ENCODE assay signal across 30 cellular contexts in genomic region chr22:45389546-45389945, GRCh38. TPM values are rescaled to one million over a fixed set of nuclear protein-coding genes. Genes with fewer than 3 reads are reported as not detected.
"Had no signal": no experiment of that assay in that cellular context is flagged by ENCODE, and none has a peak within 500 bp of the region (broad histone marks: within the 10 kb centered on the region; RNA-seq: fewer than 3 reads in every experiment).

No MANE protein-coding gene starts in this region.

- H3K4me1 Mint-ChIP-seq: stimulated activated effector memory CD8-positive, alpha-beta T cell treated with anti-CD3 and anti-CD28 coated beads, Interleukin-12 subunit alpha, Interleukin-12 subunit beta, amount 100 ng/mL, for 72 hours; stimulated activated memory B cell treated with anti-CD40 and anti-IgM and Interleukin-4, amounts not matched to agents 10 μg/mL and 1 μg/mL and 100 μg/mL, for 72 hours; stimulated activated naive B cell treated with anti-CD40 and anti-IgM and Interleukin-4, amounts not matched to agents 10 μg/mL and 1 μg/mL and 100 μg/mL, for 72 hours; stimulated activated naive CD8-positive, alpha-beta T cell treated with anti-CD3 and anti-CD28 coated beads, Interleukin-15, amount 100 ng/mL, for 72 hours had no signal

- H3K27ac Mint-ChIP-seq: stimulated activated effector memory CD8-positive, alpha-beta T cell treated with anti-CD3 and anti-CD28 coated beads, Interleukin-12 subunit alpha, Interleukin-12 subunit beta, amount 100 ng/mL, for 72 hours; stimulated activated memory B cell treated with anti-CD40 and anti-IgM and Interleukin-4, amounts not matched to agents 10 μg/mL and 1 μg/mL and 100 μg/mL, for 72 hours; stimulated activated naive B cell treated with anti-CD40 and anti-IgM and Interleukin-4, amounts not matched to agents 10 μg/mL and 1 μg/mL and 100 μg/mL, for 72 hours; stimulated activated naive CD8-positive, alpha-beta T cell treated with anti-CD3 and anti-CD28 coated beads, Interleukin-15, amount 100 ng/mL, for 72 hours; stimulated activated naive CD8-positive, alpha-beta T cell treated with anti-CD3 and anti-CD28 coated beads, Interleukin-15, Interleukin-2, amounts not matched to agents 100 ng/mL and 50 ng/mL, for 24 hours; type B pancreatic cell had no signal

- H3K27me3 Mint-ChIP-seq: type B pancreatic cell had no signal

- H3K4me1 ChIP-seq: stomach, suprapubic skin, testis, thyroid gland, tibial artery, tibial nerve, transverse colon, upper lobe of left lung, upper lobe of right lung, uterus, vagina had no signal

- H3K36me3 ChIP-seq: stomach, suprapubic skin, thoracic aorta, thyroid gland, tibial artery, tibial nerve, transverse colon, upper lobe of left lung, upper lobe of right lung, uterus, vagina had no signal

- H3K27me3 ChIP-seq: suprapubic skin, testis, thyroid gland, tibial artery, tibial nerve, upper lobe of left lung, uterus, vagina had no signal

- H3K4me3 Mint-ChIP-seq: stimulated activated effector memory CD8-positive, alpha-beta T cell treated with anti-CD3 and anti-CD28 coated beads, Interleukin-12 subunit alpha, Interleukin-12 subunit beta, amount 100 ng/mL, for 72 hours; stimulated activated memory B cell treated with anti-CD40 and anti-IgM and Interleukin-4, amounts not matched to agents 10 μg/mL and 1 μg/mL and 100 μg/mL, for 72 hours; stimulated activated naive B cell treated with anti-CD40 and anti-IgM and Interleukin-4, amounts not matched to agents 10 μg/mL and 1 μg/mL and 100 μg/mL, for 72 hours; stimulated activated naive CD8-positive, alpha-beta T cell treated with anti-CD3 and anti-CD28 coated beads, Interleukin-15, amount 100 ng/mL, for 72 hours; stimulated activated naive CD8-positive, alpha-beta T cell treated with anti-CD3 and anti-CD28 coated beads, Interleukin-15, Interleukin-2, amounts not matched to agents 100 ng/mL and 50 ng/mL, for 24 hours; type B pancreatic cell had no signal

- H3K27ac ChIP-seq: stomach, suprapubic skin, testis, thoracic aorta, thyroid gland, tibial artery, tibial nerve, transverse colon, upper lobe of left lung, upper lobe of right lung, uterus, vagina had no signal

- H3K36me3 Mint-ChIP-seq: stimulated activated effector memory CD8-positive, alpha-beta T cell treated with anti-CD3 and anti-CD28 coated beads, Interleukin-12 subunit alpha, Interleukin-12 subunit beta, amount 100 ng/mL, for 72 hours; stimulated activated memory B cell treated with anti-CD40 and anti-IgM and Interleukin-4, amounts not matched to agents 10 μg/mL and 1 μg/mL and 100 μg/mL, for 72 hours; stimulated activated naive B cell treated with anti-CD40 and anti-IgM and Interleukin-4, amounts not matched to agents 10 μg/mL and 1 μg/mL and 100 μg/mL, for 72 hours; type B pancreatic cell had no signal

- DNase-seq: stimulated activated CD4-positive, alpha-beta T cell treated with anti-CD3 and anti-CD28 coated beads, Interleukin-2, amount 100 ng/mL, for 48 hours; stimulated activated CD4-positive, alpha-beta T cell treated with anti-CD3 and anti-CD28 coated beads, Interleukin-4, amount 100 ng/mL, for 1 hour; stimulated activated CD4-positive, alpha-beta T cell treated with anti-CD3 and anti-CD28 coated beads, Interleukin-4, amount 100 ng/mL, for 24 hours; stimulated activated CD4-positive, alpha-beta T cell treated with anti-CD3 and anti-CD28 coated beads, Interleukin-4, amount 100 ng/mL, for 4 hours; stimulated activated CD8-positive, alpha-beta memory T cell treated with anti-CD3 and anti-CD28 coated beads, Interleukin-4, amount 100 ng/mL, for 48 hours; stimulated activated naive B cell treated with anti-CD40 and anti-IgM and Interleukin-4, amounts not matched to agents 10 μg/mL and 1 μg/mL and 100 μg/mL, for 72 hours; stimulated activated naive CD4-positive, alpha-beta T cell; stimulated activated naive CD4-positive, alpha-beta T cell treated with Interleukin-2 at 50 U/mL for 16 hours; stimulated activated naive CD8-positive, alpha-beta T cell treated with anti-CD3 and anti-CD28 coated beads, Interleukin-15, amount 100 ng/mL, for 72 hours; stimulated activated naive CD8-positive, alpha-beta T cell treated with anti-CD3 and anti-CD28 coated beads, Interleukin-15, Interleukin-2, amounts not matched to agents 100 U/mL and 50 U/mL, for 24 hours; stomach; substantia nigra; testis; thyroid gland; tibial artery; transverse colon; upper lobe of left lung; upper lobe of right lung; uterus had no signal

- H3K9me3 ChIP-seq: stomach, suprapubic skin, testis, thoracic aorta, thyroid gland, tibial artery, tibial nerve, transverse colon, upper lobe of left lung, upper lobe of right lung, uterus, vagina had no signal

- ATAC-seq: stimulated activated effector memory CD8-positive, alpha-beta T cell treated with anti-CD3 and anti-CD28 coated beads, Interleukin-12 subunit alpha, Interleukin-12 subunit beta, amount 100 ng/mL, for 72 hours; stimulated activated memory B cell treated with anti-CD40 and anti-IgM and Interleukin-4, amounts not matched to agents 10 μg/mL and 1 μg/mL and 100 μg/mL, for 72 hours; stimulated activated naive B cell treated with anti-CD40 and anti-IgM and Interleukin-4, amounts not matched to agents 10 μg/mL and 1 μg/mL and 100 μg/mL, for 72 hours; stimulated activated naive CD8-positive, alpha-beta T cell treated with anti-CD3 and anti-CD28 coated beads, Interleukin-15, amount 100 ng/mL, for 72 hours; stimulated activated naive CD8-positive, alpha-beta T cell treated with anti-CD3 and anti-CD28 coated beads, Interleukin-15, Interleukin-2, amounts not matched to agents 100 U/mL and 50 U/mL, for 24 hours; upper lobe of right lung had no signal

- H3K9me3 Mint-ChIP-seq: stimulated activated effector memory CD8-positive, alpha-beta T cell treated with anti-CD3 and anti-CD28 coated beads, Interleukin-12 subunit alpha, Interleukin-12 subunit beta, amount 100 ng/mL, for 72 hours; stimulated activated memory B cell treated with anti-CD40 and anti-IgM and Interleukin-4, amounts not matched to agents 10 μg/mL and 1 μg/mL and 100 μg/mL, for 72 hours; stimulated activated naive B cell treated with anti-CD40 and anti-IgM and Interleukin-4, amounts not matched to agents 10 μg/mL and 1 μg/mL and 100 μg/mL, for 72 hours; stimulated activated naive CD8-positive, alpha-beta T cell treated with anti-CD3 and anti-CD28 coated beads, Interleukin-15, amount 100 ng/mL, for 72 hours; stimulated activated naive CD8-positive, alpha-beta T cell treated with anti-CD3 and anti-CD28 coated beads, Interleukin-15, Interleukin-2, amounts not matched to agents 100 ng/mL and 50 ng/mL, for 24 hours; type B pancreatic cell had no signal

- H3K4me3 ChIP-seq: stomach, suprapubic skin, testis, thoracic aorta, thyroid gland, tibial artery, tibial nerve, transverse colon, upper lobe of left lung, upper lobe of right lung, uterus, vagina had no signal

RNA-seq across cellular contexts. Expression of gene SMC1B, which starts 23.9 kb away (rescaled TPM):
- total RNA-seq: stomach, temporal lobe, thoracic aorta, tibial nerve, transverse colon, upper lobe of left lung, upper lobe of right lung, vagina had no signal
- polyA plus RNA-seq: urinary bladder had no signal

RNA-seq across cellular contexts. Expression of gene RIBC2, which starts 23.9 kb away (rescaled TPM):
- total RNA-seq: subcutaneous adipose tissue, transverse colon, upper lobe of right lung had no signal
